In the genomic region with DNA sequence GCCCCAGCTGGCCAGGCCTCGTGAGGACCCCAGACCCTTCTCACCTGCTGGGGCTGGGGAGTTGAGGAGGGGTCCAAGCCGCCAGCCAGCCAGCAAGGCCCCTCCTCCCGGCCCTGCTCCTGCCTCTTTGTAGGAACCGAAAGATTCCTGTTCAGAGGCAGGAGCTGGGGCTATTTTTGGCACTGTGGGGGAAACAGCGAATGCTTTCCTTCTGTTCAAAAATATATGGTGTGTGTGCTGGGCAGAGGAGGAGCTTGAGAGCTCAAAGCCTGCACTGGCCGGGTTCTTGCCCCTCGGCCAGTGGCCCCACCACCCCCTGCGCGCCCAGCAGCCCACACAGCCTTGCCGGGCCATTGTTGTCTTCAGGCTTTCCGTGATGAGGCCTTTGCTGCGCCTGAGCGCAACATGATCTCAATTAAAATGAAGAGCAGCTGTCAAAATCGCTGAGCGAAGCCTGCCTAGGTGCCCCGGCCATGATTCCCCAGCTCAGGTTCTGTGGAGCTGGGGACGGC, we compare ENCODE assay signal across 11 cellular contexts. TPM values are rescaled to one million over a fixed set of nuclear protein-coding genes. Genes with fewer than 3 reads are reported as not detected.
DNase-seq lines count a peak whose midpoint lies in the region.
"Had no signal": no experiment of that assay in that cellular context is flagged by ENCODE, and none has a peak within 500 bp of the region (broad histone marks: within the 10 kb centered on the region; RNA-seq: fewer than 3 reads in every experiment).

No MANE protein-coding gene starts in this region.

- WGBS in trophoblast cell (ENCODE audit: extremely low coverage, insufficient coverage, insufficient read length), result no CpG with 5 or more reads among the region's 17 CpGs

- H3K79me2 ChIP-seq in trophoblast cell (ENCODE audit: control insufficient read depth, insufficient read depth, low read length, poor library complexity), result peaks cover 9% of the 10 kb centered on the region

- peak overlapping the region; percentile 27 for H2AFZ ChIP-seq in trophoblast cell (ENCODE audit: insufficient read depth, low read length, poor library complexity)

- H3K9ac ChIP-seq in SK-N-MC (ENCODE audit: insufficient read length), result no peak overlapping the region
- no peak overlapping the region for H3K9ac ChIP-seq in trophoblast cell (ENCODE audit: low read length)

- H2BK12ac ChIP-seq in trophoblast cell (ENCODE audit: low read length), result no peak overlapping the region

- no peak overlapping the region for H4K91ac ChIP-seq in trophoblast cell (ENCODE audit: low read depth, low read length)

- H3K27me3 ChIP-seq in trophoblast cell (ENCODE audit: insufficient read depth, low read length), result no peaks in the 10 kb centered on the region

- H2AK5ac ChIP-seq in trophoblast cell (ENCODE audit: low read length), result no peak overlapping the region

- H3K14ac ChIP-seq in trophoblast cell (ENCODE audit: low read length), result no peak overlapping the region

- no peak overlapping the region for H2BK120ac ChIP-seq in trophoblast cell (ENCODE audit: insufficient read depth, low read length, poor library complexity)

- peaks cover 26 to 30% of the 10 kb centered on the region in 2 experiments for H3K4me1 ChIP-seq in trophoblast cell (ENCODE audit: control insufficient read depth in 1 of 2, insufficient read depth in 2 of 2, low read length in 2 of 2)

- H3K36me3 ChIP-seq in SK-N-MC (ENCODE audit: insufficient read depth, low read length) (no peaks in the 10 kb centered on the region; the same call in 1 of the 2 replicates), trophoblast cell (ENCODE audit: control insufficient read depth in 1 of 2, insufficient read depth in 2 of 2, low read length in 2 of 2) (peaks cover 6 to 7% of the 10 kb centered on the region in 2 experiments)

- peaks cover 7% of the 10 kb centered on the region for H3K79me1 ChIP-seq in trophoblast cell (ENCODE audit: low read length)

- peak; percentile 82 for DNase-seq in EH (ENCODE audit: low read depth)
- no peak for DNase-seq in SK-N-MC (ENCODE audit: low read depth, low spot score)
- DNase-seq in fibroblast of peridontal ligament (ENCODE audit: extremely low read depth), result peak; percentile 49
- DNase-seq in trophoblast cell, result no peak
- no peak for DNase-seq in effector CD8-positive, alpha-beta T cell (lab: John Stamatoyannopoulos, UW)
- no peak for DNase-seq in AG20443 (ENCODE audit: low spot score)
- DNase-seq in activated CD8-positive, alpha-beta memory T cell treated with anti-CD3 and anti-CD28 coated beads for 24 hours, result no peak
- DNase-seq in GDM1 (lab: John Stamatoyannopoulos, UW), result no peak
- DNase-seq: CD4-positive, alpha-beta memory T cell; mucosa of descending colon; NCI-H2029 treated with DMSO at 0.1 percent for 48 hours had no signal

- no peak overlapping the region for H3K4ac ChIP-seq in trophoblast cell (ENCODE audit: low read depth, low read length)

- H4K12ac ChIP-seq in trophoblast cell (ENCODE audit: low read depth, low read length), result no peak overlapping the region

- no peak overlapping the region for H3K23ac ChIP-seq in trophoblast cell (ENCODE audit: low read length)

- H3K4me2 ChIP-seq in trophoblast cell (ENCODE audit: low read length), result no peak overlapping the region

- no peak overlapping the region for H2BK5ac ChIP-seq in trophoblast cell (ENCODE audit: low read depth, low read length, poor library complexity)

- H3K9me3 ChIP-seq in SK-N-MC (ENCODE audit: low read depth, low read length) (no peaks in the 10 kb centered on the region), trophoblast cell (ENCODE audit: insufficient read depth, low read depth, low read length) (no peaks in the 10 kb centered on the region)
- H3K9me3 ChIP-seq: mucosa of descending colon had no signal

- no peak overlapping the region for H4K8ac ChIP-seq in trophoblast cell (ENCODE audit: low read depth, low read length)

- H3K18ac ChIP-seq in trophoblast cell (ENCODE audit: low read length), result peak overlapping the region; percentile 22

- H3K27ac ChIP-seq in SK-N-MC, result peak overlapping the region; percentile 42; the same call in 1 of the 2 replicates
- no peak overlapping the region for H3K27ac ChIP-seq in trophoblast cell (ENCODE audit: low read depth, low read length)

- H3K4me3 ChIP-seq in SK-N-MC (no peak overlapping the region), trophoblast cell (ENCODE audit: low read depth, low read length) (no peak overlapping the region)
- H3K4me3 ChIP-seq: mucosa of descending colon had no signal

RNA-seq across cellular contexts. Expression of gene NCS1, which starts 13.3 kb away (rescaled TPM):
- polyA plus RNA-seq in trophoblast cell (2013), result 24.9 and 25.0 TPM in 2 replicates
- polyA plus RNA-seq: CD4-positive, alpha-beta memory T cell had no signal

Comparison
In these comparisons a context has a peak if more than half of its experiments do, and no peak if none do; other contexts are left out.
1. DNase-seq: peak in EH (single experiment) and fibroblast of peridontal ligament (single experiment); none in SK-N-MC (single experiment), trophoblast cell (0 of 2), effector CD8-positive, alpha-beta T cell (single experiment), AG20443 (single experiment), activated CD8-positive, alpha-beta memory T cell treated with anti-CD3 and anti-CD28 coated beads for 24 hours (single experiment) and GDM1 (single experiment).